18 cellular contexts compared by ENCODE assay signal in the genomic region with DNA sequence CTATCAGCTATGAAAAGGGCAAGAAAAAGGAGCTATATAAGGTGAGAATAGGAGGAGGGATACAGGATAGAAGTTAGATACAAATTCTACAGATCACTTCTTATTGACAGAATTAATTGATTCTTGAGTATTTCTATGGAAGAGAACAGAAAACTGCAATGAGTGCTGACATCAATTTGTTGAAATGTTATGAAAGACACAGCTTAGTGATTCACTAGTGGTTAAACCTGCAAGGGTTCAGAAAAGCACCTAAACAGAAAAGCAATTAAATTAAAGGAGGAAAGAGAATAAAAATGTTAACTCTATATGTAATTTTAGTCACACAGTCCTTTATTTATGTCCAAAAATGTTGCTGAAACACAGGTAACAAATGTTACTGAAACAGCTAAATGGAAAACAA.
DNase-seq lines count a peak whose midpoint lies in the region; ATAC-seq, FAIRE-seq and TF ChIP-seq lines count a peak whose summit lies in the region.
"Had no signal": no experiment of that assay in that cellular context is flagged by ENCODE, and none has a peak within 500 bp of the region (broad histone marks: within the 10 kb centered on the region; RNA-seq: fewer than 3 reads in every experiment).

No MANE protein-coding gene starts in this region.

- H3K4me2 ChIP-seq in GM23248 (ENCODE audit: unreplicated experiment) (no peak overlapping the region), mammary epithelial cell (ENCODE audit: insufficient read depth, low read depth, low read length) (peak overlapping the region; percentile 7), keratinocyte (ENCODE audit: control insufficient read depth, extremely low read depth, insufficient read depth, low read depth, low read length) (no peak overlapping the region)
- H3K4me2 ChIP-seq: PC-9 had no signal

- H3K9ac ChIP-seq in GM23248 (no peak overlapping the region), mammary epithelial cell (ENCODE audit: insufficient read depth, low read length) (no peak overlapping the region), keratinocyte (ENCODE audit: control insufficient read depth, extremely low read depth, insufficient read depth, low read length) (no peak overlapping the region)

- H3K4me3 ChIP-seq in ACC112 (ENCODE audit: low read depth, low read length) = no peak overlapping the region
- H3K4me3 ChIP-seq in GM23248 = no peak overlapping the region
- H3K4me3 ChIP-seq in mammary epithelial cell (replicated peaks in 1 of 3; ENCODE audit: insufficient read depth in 1 of 3, low read depth in 2 of 3, low read length in 3 of 3) = no peak overlapping the region
- no peak overlapping the region for H3K4me3 ChIP-seq in keratinocyte (ENCODE audit: control insufficient read depth in 2 of 3, extremely low read depth in 1 of 3, insufficient read depth in 2 of 3, low read depth in 1 of 3, low read length in 3 of 3)
- H3K4me3 ChIP-seq: PC-9 had no signal

- no peaks in the 10 kb centered on the region for H3K9me1 ChIP-seq in keratinocyte (ENCODE audit: control insufficient read depth, extremely low read depth, insufficient read depth, low read length)

- dilution Hi-C loops in mammary epithelial cell (cut with HindIII; ENCODE audit: low sequenced_read_pairs) (no loop called here), keratinocyte (cut with MboI; ENCODE audit: extremely low pct_ligation_motif_present, low sequenced_read_pairs) (no loop called here)

- intact Hi-C loops in mammary epithelial cell (cut with micrococcal nuclease) = no loop called here

- no peaks in the 10 kb centered on the region for H3K27me3 ChIP-seq in ACC112 (ENCODE audit: insufficient read depth, low read length)
- H3K27me3 ChIP-seq in GM23248 (replicated peaks; ENCODE audit: insufficient read depth) = no peaks in the 10 kb centered on the region
- no peaks in the 10 kb centered on the region for H3K27me3 ChIP-seq in mammary epithelial cell (ENCODE audit: insufficient read depth, low read length)
- no peaks in the 10 kb centered on the region for H3K27me3 ChIP-seq in keratinocyte (ENCODE audit: control insufficient read depth, extremely low read depth, insufficient read depth, low read length)

- peak overlapping the region; percentile 97 for H3K27ac ChIP-seq in ACC112 (ENCODE audit: low read depth, low read length)
- H3K27ac ChIP-seq in GM23248 = peak overlapping the region; percentile 87
- H3K27ac ChIP-seq in mammary epithelial cell (ENCODE audit: insufficient read depth, low read depth, low read length) = peak overlapping the region; percentile 95
- peak overlapping the region; percentile 87 for H3K27ac ChIP-seq in keratinocyte (ENCODE audit: control insufficient read depth, insufficient read depth, low read length)
- H3K27ac ChIP-seq: PC-9 had no signal

- H3K79me2 ChIP-seq in ACC112 (ENCODE audit: control insufficient read depth, insufficient read depth, low read length, unreplicated experiment) (no peaks in the 10 kb centered on the region), GM23248 (ENCODE audit: insufficient read depth) (no peaks in the 10 kb centered on the region), mammary epithelial cell (ENCODE audit: insufficient read depth, low read length) (no peaks in the 10 kb centered on the region), keratinocyte (ENCODE audit: control insufficient read depth, insufficient read depth, low read length) (no peaks in the 10 kb centered on the region)

- CTCF ChIA-PET in mammary epithelial cell (lab: Charles Lee; ENCODE audit: low non-redundant PET) = no interaction called here

- peaks cover 22% of the 10 kb centered on the region for H3F3A ChIP-seq in GM23248 (ENCODE audit: insufficient read depth)

- BruUV-seq in mammary epithelial cell (replicated peaks; lab: Mats Ljungman, UMichigan) = no TSS peak

- H2AFZ ChIP-seq in ACC112 (ENCODE audit: low read length, unreplicated experiment) = peak overlapping the region; percentile 7
- no peak overlapping the region for H2AFZ ChIP-seq in GM23248
- no peak overlapping the region for H2AFZ ChIP-seq in mammary epithelial cell (ENCODE audit: low read depth, low read length)
- no peak overlapping the region for H2AFZ ChIP-seq in keratinocyte (ENCODE audit: control insufficient read depth, low read length)
- H2AFZ ChIP-seq: PC-9 had no signal

- DNase-seq in GM23248 (peak; percentile 35), mammary epithelial cell (peak; percentile 55), keratinocyte (ENCODE audit: low read depth, low spot score) (no peak), Ammon's horn (ENCODE audit: low spot score) (no peak)
- no peak for DNase-seq in activated CD8-positive, alpha-beta memory T cell treated with anti-CD3 and anti-CD28 coated beads, Interleukin-2, amount 50 U/mL, for 48 hours
- DNase-seq: CD8-positive, alpha-beta T cell; DMS79 treated with DMSO at 0.1 percent for 48 hours; KG1; MM.1S; NCI-H1105 treated with DMSO at 0.1 percent for 48 hours; NCI-H187 treated with DMSO at 0.1 percent for 48 hours; NCI-H2171; NCI-H446 treated with DMSO at 0.1 percent for 48 hours; NCI-H748 treated with DMSO at 0.1 percent for 48 hours; PC-9 had no signal

- no peak for ATAC-seq in GM21619 (IDR thresholded peaks at IDR 0.05; ENCODE audit: unreplicated experiment)
- ATAC-seq: CD8-positive, alpha-beta T cell had no signal

- TF ChIP-seq CTCF in mammary epithelial cell (conservative IDR thresholded peaks at IDR 0.05 in 1 of 2, IDR thresholded peaks at IDR 0.05 in 1 of 2; ENCODE audit: extremely low read depth in 1 of 2, insufficient read depth in 1 of 2, low read depth in 1 of 2, low read length in 2 of 2) = no peak
- no peak for TF ChIP-seq CTCF in keratinocyte (optimal IDR thresholded peaks at IDR 0.05 in 1 of 3, IDR thresholded peaks at IDR 0.05 in 1 of 3, conservative IDR thresholded peaks at IDR 0.05 in 1 of 3; ENCODE audit: extremely low read depth in 1 of 3, insufficient read depth in 2 of 3, low read length in 3 of 3)

- FAIRE-seq in keratinocyte (lab: Jason Lieb, UNC) = no peak
- FAIRE-seq: GM12891 had no signal

- no peaks in the 10 kb centered on the region for H4K20me1 ChIP-seq in GM23248 (ENCODE audit: insufficient read depth)
- H4K20me1 ChIP-seq in mammary epithelial cell (ENCODE audit: insufficient read depth, low read length) = no peaks in the 10 kb centered on the region
- no peaks in the 10 kb centered on the region for H4K20me1 ChIP-seq in keratinocyte (ENCODE audit: control insufficient read depth, extremely low read depth, insufficient read depth, low read length)

- in situ Hi-C loops in GM23248 (cut with MboI) = no loop called here
- in situ Hi-C loops in mammary epithelial cell (cut with MboI; ENCODE audit: low sequenced_read_pairs in 2 of 2) = no loop called here

- H3K9me3 ChIP-seq in GM23248 (ENCODE audit: low read depth) (no peaks in the 10 kb centered on the region), mammary epithelial cell (replicated peaks; ENCODE audit: insufficient read depth, low read length) (no peaks in the 10 kb centered on the region), keratinocyte (ENCODE audit: control insufficient read depth, low read depth, low read length) (no peaks in the 10 kb centered on the region)

- peaks cover 45% of the 10 kb centered on the region for H3K4me1 ChIP-seq in ACC112 (ENCODE audit: control insufficient read depth, insufficient read depth, low read length, unreplicated experiment)
- H3K4me1 ChIP-seq in GM23248 (ENCODE audit: insufficient read depth) = peaks cover 52% of the 10 kb centered on the region
- peaks cover 13% of the 10 kb centered on the region for H3K4me1 ChIP-seq in mammary epithelial cell (ENCODE audit: insufficient read depth, low read length)
- peaks cover 13% of the 10 kb centered on the region for H3K4me1 ChIP-seq in keratinocyte (ENCODE audit: control insufficient read depth, extremely low read depth, insufficient read depth, low read length)

- H3K36me3 ChIP-seq in ACC112 (ENCODE audit: insufficient read depth, low read length) (no peaks in the 10 kb centered on the region), GM23248 (ENCODE audit: low read depth) (no peaks in the 10 kb centered on the region), mammary epithelial cell (ENCODE audit: insufficient read depth, low read length) (no peaks in the 10 kb centered on the region), keratinocyte (ENCODE audit: control insufficient read depth in 2 of 2, extremely low read depth in 1 of 2, insufficient read depth in 2 of 2, low read length in 2 of 2) (no peaks in the 10 kb centered on the region)

- no peaks in the 10 kb centered on the region for H3K9me2 ChIP-seq in GM23248 (ENCODE audit: insufficient read depth)

Comparison
In these comparisons a context has a peak if more than half of its experiments do, and no peak if none do; other contexts are left out.
1. DNase-seq: peak in GM23248 (single experiment) and mammary epithelial cell (single experiment); none in keratinocyte (single experiment), activated CD8-positive, alpha-beta memory T cell treated with anti-CD3 and anti-CD28 coated beads, Interleukin-2, amount 50 U/mL, for 48 hours (single experiment) and Ammon's horn (single experiment).
2. Peak in every context shown above with its lines, with median percentiles within 50 percentile points of each other: H3K27ac ChIP-seq.